Comparison of ENCODE assay signal across 12 cellular contexts in the genomic region with DNA sequence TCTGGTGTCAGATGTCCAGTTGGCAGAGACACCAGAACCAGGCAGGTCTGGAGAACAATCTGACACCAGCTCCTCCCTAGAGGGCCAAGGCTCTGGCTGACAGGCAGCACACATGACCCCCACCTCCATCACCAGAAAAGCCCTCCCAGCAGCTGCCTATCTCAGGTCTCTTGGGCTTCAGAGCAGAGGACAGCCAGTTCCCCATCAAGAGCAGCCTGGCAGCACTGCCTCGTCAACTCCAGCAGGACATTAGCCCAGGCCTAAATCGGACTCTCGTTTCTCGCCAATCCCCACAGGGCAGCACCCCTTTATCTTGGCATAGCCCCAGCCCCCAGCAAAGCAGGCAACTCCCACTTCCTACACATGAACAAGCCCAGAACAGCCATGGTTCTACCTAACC. TPM values are rescaled to one million over a fixed set of nuclear protein-coding genes. Genes with fewer than 3 reads are reported as not detected.
A peak's percentile ranks its signal among the peaks of the same experiment; 100 is the strongest.
DNase-seq lines count a peak whose midpoint lies in the region; ATAC-seq, FAIRE-seq and TF ChIP-seq lines count a peak whose summit lies in the region.
"Had no signal": no experiment of that assay in that cellular context is flagged by ENCODE, and none has a peak within 500 bp of the region (broad histone marks: within the 10 kb centered on the region; RNA-seq: fewer than 3 reads in every experiment).

No MANE protein-coding gene starts in this region.

- peak overlapping the region; percentile 26; the same call in 1 of the 2 replicates for H3K27ac ChIP-seq in GM23338 (ENCODE audit: low read depth)
- peak overlapping the region; percentile 77 to 88 for H3K27ac ChIP-seq in coronary artery
- H3K27ac ChIP-seq in left lung, result peak overlapping the region; percentile 20 to 48
- H3K27ac ChIP-seq in small intestine (ENCODE audit: low read depth in 1 of 2, low read length in 1 of 2), result peak overlapping the region; percentile 42 to 79

- DNase-seq in GM23338 (ENCODE audit: low spot score), result no peak
- DNase-seq in coronary artery (ENCODE audit: low spot score), result peak; percentile 85
- no peak for DNase-seq in left lung
- no peak for DNase-seq in small intestine
- no peak for DNase-seq in NCI-H1048 (lab: John Stamatoyannopoulos, UW)
- DNase-seq in OCI-M2 (lab: John Stamatoyannopoulos, UW; ENCODE audit: unreplicated experiment), result no peak
- no peak for DNase-seq in activated naive CD4-positive, alpha-beta T cell treated with Interleukin-2 at 50 U/mL for 16 hours
- DNase-seq: activated CD8-positive, alpha-beta memory T cell treated with anti-CD3 and anti-CD28 coated beads, Interleukin-2, amount 10 ng/mL, durations not matched to agents 7 days and 5 days; head of caudate nucleus; T-helper 2 cell had no signal

- no peak for TF ChIP-seq CTCF in GM23338 (conservative IDR thresholded peaks at IDR 0.05; ENCODE audit: low read depth in 2 of 2)
- no peak for TF ChIP-seq CTCF in coronary artery (IDR thresholded peaks at IDR 0.05)
- TF ChIP-seq CTCF in left lung (IDR thresholded peaks at IDR 0.05), result no peak

- intact Hi-C loops in left lung (cut with DNase I), result no loop called here

- no peak overlapping the region for H2AFZ ChIP-seq in GM23338

- H3K4me3 Mint-ChIP-seq in GM23338, result peak overlapping the region; percentile 23; the same call in 1 of the 3 replicates
- H3K4me3 Mint-ChIP-seq: activated CD8-positive, alpha-beta memory T cell treated with anti-CD3 and anti-CD28 coated beads, Interleukin-2, amount 10 ng/mL, durations not matched to agents 7 days and 5 days had no signal

- H3K9me3 Mint-ChIP-seq in GM23338, result no peaks in the 10 kb centered on the region

- peaks cover 21% of the 10 kb centered on the region for H3F3A ChIP-seq in GM23338 (replicated peaks; ENCODE audit: low read depth)

- H3K36me3 Mint-ChIP-seq in GM23338 (ENCODE audit: low read depth), result peaks cover 5% of the 10 kb centered on the region; the same call in 2 of the 3 replicates
- H3K36me3 Mint-ChIP-seq: activated CD8-positive, alpha-beta memory T cell treated with anti-CD3 and anti-CD28 coated beads, Interleukin-2, amount 10 ng/mL, durations not matched to agents 7 days and 5 days had no signal

- 38 to 56% (median 47%) methylated on average over 4 of the region's 4 CpGs for WGBS in small intestine, 3 donors

- H3K79me2 ChIP-seq in GM23338 (replicated peaks; ENCODE audit: insufficient read depth), result peaks cover 67% of the 10 kb centered on the region

- no peaks in the 10 kb centered on the region for H3K9me3 ChIP-seq in left lung
- no peaks in the 10 kb centered on the region for H3K9me3 ChIP-seq in small intestine (ENCODE audit: control insufficient read depth, low read depth)

- H3K4me1 ChIP-seq in GM23338 (ENCODE audit: insufficient read depth) (peaks cover 29% of the 10 kb centered on the region), left lung (peaks cover 30 to 84% of the 10 kb centered on the region in 2 donors), small intestine (ENCODE audit: control insufficient read depth in 2 of 2, insufficient read depth in 1 of 2, low read depth in 1 of 2, low read length in 1 of 2) (peaks cover 2 to 6% of the 10 kb centered on the region in 2 donors)

- no peak for FAIRE-seq in small intestine (lab: Jason Lieb, UNC)

- peaks cover 23% of the 10 kb centered on the region for H3K27me3 Mint-ChIP-seq in GM23338 (ENCODE audit: insufficient read depth, low read depth, poor library complexity)

- ATAC-seq in GM23338 (no peak), left lung (no peak), GM21723 (IDR thresholded peaks at IDR 0.05; ENCODE audit: unreplicated experiment) (no peak)
- ATAC-seq: activated CD8-positive, alpha-beta memory T cell treated with anti-CD3 and anti-CD28 coated beads, Interleukin-2, amount 10 ng/mL, durations not matched to agents 7 days and 5 days had no signal

- no peaks in the 10 kb centered on the region for H3K27me3 ChIP-seq in GM23338 (ENCODE audit: insufficient read depth)
- peaks cover 0 to 28% of the 10 kb centered on the region in 2 donors for H3K27me3 ChIP-seq in left lung
- no peaks in the 10 kb centered on the region for H3K27me3 ChIP-seq in small intestine (ENCODE audit: control insufficient read depth in 2 of 2, insufficient read depth in 2 of 2, low read length in 2 of 2)

- H3K4me1 Mint-ChIP-seq in GM23338, result peaks cover 32% of the 10 kb centered on the region

- H3K36me3 ChIP-seq in GM23338 (ENCODE audit: insufficient read depth) (no peaks in the 10 kb centered on the region), left lung (no peaks in the 10 kb centered on the region), small intestine (ENCODE audit: control insufficient read depth in 2 of 2, insufficient read depth in 2 of 2, low read length in 2 of 2) (no peaks in the 10 kb centered on the region)

- 0 out of 2 replicates have a peak overlapping the region, but pooled peaks have one; percentile 26 for H3K4me2 ChIP-seq in GM23338

- no peaks in the 10 kb centered on the region for H3K9me2 ChIP-seq in GM23338 (ENCODE audit: insufficient read depth)

- H4K20me1 ChIP-seq in GM23338 (replicated peaks; ENCODE audit: insufficient read depth), result peaks cover 4% of the 10 kb centered on the region; the same call in 1 of the 2 replicates

- peak overlapping the region; percentile 81 for H3K27ac Mint-ChIP-seq in GM23338
- H3K27ac Mint-ChIP-seq: activated CD8-positive, alpha-beta memory T cell treated with anti-CD3 and anti-CD28 coated beads, Interleukin-2, amount 10 ng/mL, durations not matched to agents 7 days and 5 days had no signal

- H3K4me3 ChIP-seq in GM23338, result no peak overlapping the region
- H3K4me3 ChIP-seq in coronary artery, result peak overlapping the region; percentile 33
- no peak overlapping the region for H3K4me3 ChIP-seq in left lung
- peak overlapping the region in 1 of 2 donors; percentile 25 for H3K4me3 ChIP-seq in small intestine (ENCODE audit: low read depth in 1 of 2, low read length in 2 of 2)

TF ChIP-seq in GM23338, 12 proteins besides CTCF, POLR2A, EP300 and RAD21 (continues in another document):
- TF ChIP-seq EZH2 (IDR thresholded peaks at IDR 0.05; ENCODE audit: low read depth, unreplicated experiment), result no peak
- no peak for TF ChIP-seq STAT1 (IDR thresholded peaks at IDR 0.05; ENCODE audit: unreplicated experiment)

RNA-seq across cellular contexts. Expression of gene JUP, which starts 4.4 kb away (rescaled TPM):
- total RNA-seq in GM23338 (2014; rRNA removed; shearing (Covaris generic)), result 160 and 177 TPM in 2 replicates
- polyA plus RNA-seq in GM23338 (2016; fragmentation: Nextera tagmentation; extraction: Ambion mirVana), result 45.5 and 47.2 TPM in 2 replicates
- 100 to 1,000 TPM in 1 of 2 donors, 10 to 100 TPM in 1; 94.2 to 148 TPM for total RNA-seq in left lung
- polyA plus RNA-seq in small intestine, result 100 to 1,000 TPM; 122 to 316 (median 302) TPM
- total RNA-seq: LHCN-M2 had no signal

RNA-seq across cellular contexts. Expression of gene P3H4, which starts 29.6 kb away (rescaled TPM):
- total RNA-seq in GM23338 (2014; rRNA removed; shearing (Covaris generic)), result 27.9 and 33.3 TPM in 2 replicates
- polyA plus RNA-seq in GM23338 (2016; fragmentation: Nextera tagmentation; extraction: Ambion mirVana) (16.0 and 17.0 TPM in 2 replicates), small intestine (10 to 100 TPM in 1 of 3 donors, 1 to 10 TPM in 2; 6.5 to 12.7 (median 9.7) TPM)
- 10 to 100 TPM; 19.1 to 27.8 TPM for total RNA-seq in left lung

RNA-seq across cellular contexts. Expression of gene FKBP10, which starts 30.7 kb away (rescaled TPM):
- 137 and 151 TPM in 2 replicates for total RNA-seq in GM23338 (2014; rRNA removed; shearing (Covaris generic))
- polyA plus RNA-seq in GM23338 (2016; fragmentation: Nextera tagmentation; extraction: Ambion mirVana) (26.2 and 32.2 TPM in 2 replicates), small intestine (10 to 100 TPM in 1 of 3 donors, 1 to 10 TPM in 1, under 1 TPM in 1; 0.67 to 13.9 (median 3.5) TPM)
- 100 to 1,000 TPM in 1 of 2 donors, 10 to 100 TPM in 1; 82.1 to 129 TPM for total RNA-seq in left lung

RNA-seq across cellular contexts. Expression of gene HAP1, which starts 47.7 kb away (rescaled TPM):
- total RNA-seq in GM23338 (2014; rRNA removed; shearing (Covaris generic)), result 2.2 and 3.5 TPM in 2 replicates
- polyA plus RNA-seq in GM23338 (2016; fragmentation: Nextera tagmentation; extraction: Ambion mirVana), result 1.4 and 1.6 TPM in 2 replicates
- under 1 TPM; 0.16 to 0.32 TPM for total RNA-seq in left lung
- under 1 TPM; 0.22 to 0.40 (median 0.27) TPM for polyA plus RNA-seq in small intestine
- total RNA-seq: LHCN-M2 had no signal

RNA-seq across cellular contexts. Expression of gene NT5C3B, which starts 53.9 kb away (rescaled TPM):
- total RNA-seq in GM23338 (2014; rRNA removed; shearing (Covaris generic)), result 68.9 and 78.3 TPM in 2 replicates
- 58.2 and 59.1 TPM in 2 replicates for polyA plus RNA-seq in GM23338 (2016; fragmentation: Nextera tagmentation; extraction: Ambion mirVana)
- total RNA-seq in left lung, result 10 to 100 TPM; 30.6 to 34.7 TPM
- polyA plus RNA-seq in small intestine, result 10 to 100 TPM; 10.5 to 36.0 (median 21.3) TPM

Comparison
In these comparisons a context has a peak if more than half of its experiments do, and no peak if none do; other contexts are left out.
1. H3K27ac ChIP-seq: peak in every context shown above with its lines; median percentile 82 in coronary artery; 60 in small intestine; 34 in left lung; 26 in GM23338.